In the genomic region with DNA sequence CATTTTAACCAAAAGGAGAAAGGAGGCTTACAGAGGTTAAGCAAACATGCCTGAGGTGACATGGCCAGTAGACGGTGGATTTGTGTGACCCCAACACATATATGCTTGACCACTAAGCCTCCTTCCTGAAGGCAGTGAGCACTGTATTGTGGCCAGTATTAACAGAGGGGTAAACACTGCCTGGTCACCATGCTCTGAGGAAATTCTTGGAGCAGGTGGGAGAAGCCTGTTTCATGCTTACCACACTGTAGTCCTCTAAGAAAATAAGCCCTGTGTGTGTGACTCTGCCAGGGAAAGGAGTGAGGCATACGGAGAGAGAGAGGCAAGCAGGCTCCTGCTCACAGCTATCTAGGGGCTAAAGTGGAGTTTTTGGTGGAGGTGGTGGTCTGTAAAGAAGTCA, we compare ENCODE assay signal across 29 cellular contexts.
"Had no signal": no experiment of that assay in that cellular context is flagged by ENCODE, and none has a peak within 500 bp of the region (broad histone marks: within the 10 kb centered on the region; RNA-seq: fewer than 3 reads in every experiment).

No MANE protein-coding gene starts in this region.

- H3K27me3 ChIP-seq: brain microvascular endothelial cell, ovary, testis, uterus had no signal

- H3K27ac ChIP-seq: brain microvascular endothelial cell, neutrophil, ovary, testis, uterus, WERI-Rb-1 had no signal

- H3K4me3 Mint-ChIP-seq: activated CD8-positive, alpha-beta T cell treated with anti-CD3 and anti-CD28 coated beads, Interleukin-2, amount 10 ng/mL, durations not matched to agents 7 days and 5 days; activated T-helper 1 cell treated with anti-CD3 and anti-CD28 coated beads, Interleukin-12 subunit alpha, Interleukin-12 subunit beta, Interleukin-2, Interleukin-4 antibody, amounts not matched to agents 30 ng/mL and 10 ng/mL and 1 ng/mL, durations not matched to agents 14 hours and 24 hours and 36 hours; natural killer cell; T-cell; T-helper 2 cell treated with Interferon-gamma antibody and Interleukin-4, amounts not matched to agents 5 μg/mL and 100 μg/mL, for 36 hours had no signal

- H3K36me3 ChIP-seq: brain microvascular endothelial cell, neutrophil, ovary, uterus, WERI-Rb-1 had no signal

- ATAC-seq: activated CD8-positive, alpha-beta T cell treated with anti-CD3 and anti-CD28 coated beads, Interleukin-2, amount 10 ng/mL, durations not matched to agents 7 days and 5 days; esophagus mucosa; left colon; natural killer cell; sciatic nerve; T-cell had no signal

- H3K4me1 Mint-ChIP-seq: natural killer cell had no signal

- DNase-seq: activated CD4-positive, alpha-beta T cell treated with anti-CD3 and anti-CD28 coated beads for 1 hour; activated CD4-positive, alpha-beta T cell treated with anti-CD3 and anti-CD28 coated beads, Interleukin-2, amount 50 U/mL, for 1 hour; activated CD8-positive, alpha-beta T cell treated with anti-CD3 and anti-CD28 coated beads, Interleukin-2, amount 10 ng/mL, durations not matched to agents 7 days and 5 days; activated gamma-delta T cell; activated naive CD4-positive, alpha-beta T cell treated with anti-CD3 and anti-CD28 coated beads, Interleukin-2, amount 50 U/mL, for 16 hours; aorta; brain microvascular endothelial cell; central memory CD4-positive, alpha-beta T cell; effector memory CD4-positive, alpha-beta T cell; foreskin melanocyte; hypothalamus; islet precursor cell; left colon; natural killer cell; ovary; stimulated activated CD4-positive, alpha-beta T cell treated with anti-CD3 and anti-CD28 coated beads, Interleukin-15, amount 100 ng/mL, for 24 hours; stimulated activated naive CD4-positive, alpha-beta T cell; T-cell; testis; trophoblast cell; uterus; WERI-Rb-1 had no signal

- H3K4me3 ChIP-seq: lung, ovary, smooth muscle cell, testis, uterus had no signal

- H3K9me3 ChIP-seq: neutrophil, ovary, testis, uterus had no signal

- H3K27ac Mint-ChIP-seq: activated CD8-positive, alpha-beta T cell treated with anti-CD3 and anti-CD28 coated beads, Interleukin-2, amount 10 ng/mL, durations not matched to agents 7 days and 5 days; activated T-helper 1 cell treated with anti-CD3 and anti-CD28 coated beads, Interleukin-12 subunit alpha, Interleukin-12 subunit beta, Interleukin-2, Interleukin-4 antibody, amounts not matched to agents 30 ng/mL and 10 ng/mL and 1 ng/mL, durations not matched to agents 14 hours and 24 hours and 36 hours; natural killer cell; T-cell; T-helper 2 cell treated with Interferon-gamma antibody and Interleukin-4, amounts not matched to agents 5 μg/mL and 100 μg/mL, for 36 hours had no signal

- H3K9me3 Mint-ChIP-seq: activated T-helper 1 cell treated with anti-CD3 and anti-CD28 coated beads, Interleukin-12 subunit alpha, Interleukin-12 subunit beta, Interleukin-2, Interleukin-4 antibody, amounts not matched to agents 30 ng/mL and 10 ng/mL and 1 ng/mL, durations not matched to agents 14 hours and 24 hours and 36 hours; natural killer cell; T-cell; T-helper 2 cell treated with Interferon-gamma antibody and Interleukin-4, amounts not matched to agents 5 μg/mL and 100 μg/mL, for 36 hours had no signal

- H3K4me1 ChIP-seq: testis, uterus had no signal

- H3K36me3 Mint-ChIP-seq: natural killer cell, T-cell had no signal
